In the genomic region with DNA sequence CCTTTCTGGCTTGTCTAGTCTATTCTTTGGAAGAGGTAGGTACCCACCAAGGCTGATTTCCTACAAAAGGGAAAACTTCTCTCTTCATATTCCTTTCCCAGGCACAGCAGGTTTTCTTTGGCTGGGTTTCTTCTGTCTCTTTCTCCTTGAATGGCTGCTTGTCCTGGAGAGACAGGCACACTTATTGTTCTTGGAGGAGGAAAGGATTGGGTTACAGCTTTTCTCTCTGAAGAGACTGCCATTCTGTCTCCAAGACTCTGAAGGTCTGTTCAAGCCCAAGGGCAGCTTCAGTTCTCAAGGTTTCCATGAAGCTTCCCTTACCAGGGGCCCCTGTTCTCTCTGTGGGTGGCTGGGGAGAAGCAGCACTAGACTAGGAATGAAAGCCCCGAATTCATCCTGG, we compare ENCODE assay signal across 37 cellular contexts. TPM values are rescaled to one million over a fixed set of nuclear protein-coding genes. Genes with fewer than 3 reads are reported as not detected.
A peak's percentile ranks its signal among the peaks of the same experiment; 100 is the strongest.
DNase-seq lines count a peak whose midpoint lies in the region; ATAC-seq and TF ChIP-seq lines count a peak whose summit lies in the region.
"Had no signal": no experiment of that assay in that cellular context is flagged by ENCODE, and none has a peak within 500 bp of the region (broad histone marks: within the 10 kb centered on the region; RNA-seq: fewer than 3 reads in every experiment).

No MANE protein-coding gene starts in this region.

- no TSS peak for BruUV-seq in Panc1 (replicated peaks; lab: Mats Ljungman, UMichigan)

- no peak overlapping the region for H4K8ac ChIP-seq in H9 (replicated peaks; ENCODE audit: insufficient read length, low read depth, low read length)

- H3K9me3 ChIP-seq in Panc1 (ENCODE audit: control insufficient read depth, insufficient read depth, low read depth, low read length) (no peaks in the 10 kb centered on the region), H9 (ENCODE audit: control insufficient read depth, low read depth, low read length) (no peaks in the 10 kb centered on the region)
- H3K9me3 ChIP-seq: A549, upper lobe of right lung had no signal

- TF ChIP-seq CTCF in Panc1 (IDR thresholded peaks at IDR 0.05), result no peak
- no peak for TF ChIP-seq CTCF in H9 (conservative IDR thresholded peaks at IDR 0.05)

- no peak overlapping the region for H4K91ac ChIP-seq in H9 (ENCODE audit: insufficient read length, low read depth, low read length)

- H3K9ac ChIP-seq in H9 (ENCODE audit: extremely low read depth, insufficient read length, low read length), result no peak overlapping the region
- H3K9ac ChIP-seq: KMS-11 had no signal

- CTCF ChIA-PET in Panc1 (lab: Charles Lee), result no interaction called here

- no peaks in the 10 kb centered on the region for H3K27me3 Mint-ChIP-seq in H9 (ENCODE audit: low read depth)
- H3K27me3 Mint-ChIP-seq: CD4-positive, alpha-beta T cell had no signal

- peaks cover 3 to 13% of the 10 kb centered on the region in 2 experiments; a peak in 2 of 4 replicates for H3K4me1 Mint-ChIP-seq in H9
- H3K4me1 Mint-ChIP-seq: activated B cell treated with CpG ODN at 0.5 μM for 24 hours had no signal

- no peak overlapping the region for H3K18ac ChIP-seq in H9 (ENCODE audit: insufficient read length, low read depth, low read length)

- H3K14ac ChIP-seq in H9 (ENCODE audit: insufficient read depth, low read length), result no peak overlapping the region

- DNase-seq in DMS79 (lab: John Stamatoyannopoulos, UW) (peak; percentile 8), Panc1 (ENCODE audit: low read depth, low spot score) (no peak), foreskin melanocyte (peak; percentile 81), sciatic nerve (ENCODE audit: low spot score) (no peak), kidney tubule cell (ENCODE audit: low spot score) (no peak), H9 (no peak), caudate nucleus (lab: John Stamatoyannopoulos, UW) (no peak)
- DNase-seq: activated B cell treated with CpG ODN at 0.5 μM for 24 hours; activated CD4-positive, alpha-beta T cell treated with anti-CD3 and anti-CD28 coated beads, Interleukin-2, amount 50 U/mL, for 1 hour; activated effector memory CD4-positive, alpha-beta T cell treated with anti-CD3 and anti-CD28 coated beads, Interleukin-2, amount 50 U/mL, for 16 hours; activated naive CD8-positive, alpha-beta T cell treated with anti-CD3 and anti-CD28 coated beads for 36 hours; activated T-cell treated with anti-CD3 and anti-CD28 coated beads, Interleukin-2, amount 50 U/mL, for 1 hour; anterior cingulate cortex; CD4-positive, alpha-beta T cell; effector memory CD8-positive, alpha-beta T cell; erythroblast; GOT3; head of caudate nucleus; islet precursor cell; left ventricle myocardium superior; naive B cell; NCI-H1417; NCI-H2029 treated with DMSO at 0.1 percent for 48 hours; NCI-H226; NCI-H526 treated with DMSO at 0.1 percent for 48 hours; occipital lobe; PC-3; stimulated activated CD4-positive, alpha-beta T cell treated with anti-CD3 and anti-CD28 coated beads, Interleukin-15, amount 100 ng/mL, for 24 hours; stimulated activated CD4-positive, alpha-beta T cell treated with anti-CD3 and anti-CD28 coated beads, Interleukin-4, amount 100 ng/mL, for 4 hours; upper lobe of right lung had no signal

- in situ Hi-C loops in Panc1 (cut with HindIII; ENCODE audit: low pct_unique_long_range_greater_than_20kb, low sequenced_read_pairs), result no loop called here

- intact Hi-C loops in Panc1 (cut with micrococcal nuclease; ENCODE audit: unreplicated experiment) (no loop called here), sciatic nerve (cut with DNase I) (no loop called here)

- ATAC-seq in Panc1 (no peak), sciatic nerve (peak; percentile 9), GM18511 (IDR thresholded peaks at IDR 0.05; ENCODE audit: unreplicated experiment) (no peak)
- ATAC-seq: A549; effector memory CD8-positive, alpha-beta T cell; left ventricle myocardium superior; PC-3; Right ventricle myocardium inferior; upper lobe of right lung had no signal

- H3K4me1 ChIP-seq in Panc1 (ENCODE audit: control insufficient read depth, insufficient read depth, low read length) (no peaks in the 10 kb centered on the region), H9 (ENCODE audit: insufficient read depth, low read length) (no peaks in the 10 kb centered on the region)
- H3K4me1 ChIP-seq: A549 had no signal

- no peaks in the 10 kb centered on the region for H3K79me2 ChIP-seq in H9 (ENCODE audit: insufficient read depth, low read length)

- H3K27me3 ChIP-seq in Panc1 (ENCODE audit: control insufficient read depth, insufficient read depth, low read length), result no peaks in the 10 kb centered on the region
- H3K27me3 ChIP-seq in H9 (ENCODE audit: insufficient read depth, low read length), result no peaks in the 10 kb centered on the region; the same call in 1 of the 2 replicates
- H3K27me3 ChIP-seq: upper lobe of right lung had no signal

- H2BK20ac ChIP-seq in H9 (ENCODE audit: low read depth, low read length, poor library complexity, severe bottlenecking), result no peak overlapping the region

- H3K4ac ChIP-seq in H9 (ENCODE audit: low read depth, low read length), result no peak overlapping the region

- H2AK5ac ChIP-seq in H9 (ENCODE audit: insufficient read length, low read length), result no peak overlapping the region

- H3K36me3 ChIP-seq in Panc1 (ENCODE audit: control insufficient read depth, insufficient read depth, low read length), result no peaks in the 10 kb centered on the region
- H3K36me3 ChIP-seq: upper lobe of right lung had no signal

- no peak overlapping the region for H3K4me2 ChIP-seq in H9 (ENCODE audit: insufficient read depth, insufficient read length, low read length)
- H3K4me2 ChIP-seq: A549, KMS-11 had no signal

- no peak overlapping the region for H2BK15ac ChIP-seq in H9 (ENCODE audit: low read depth, low read length)

- H3K4me3 Mint-ChIP-seq in H9, result no peak overlapping the region
- H3K4me3 Mint-ChIP-seq: activated B cell treated with CpG ODN at 0.5 μM for 24 hours; activated naive CD8-positive, alpha-beta T cell treated with anti-CD3 and anti-CD28 coated beads for 36 hours; CD4-positive, alpha-beta T cell; effector memory CD8-positive, alpha-beta T cell; naive B cell had no signal

- H2AFZ ChIP-seq in H9 (ENCODE audit: low read length), result no peak overlapping the region

- H3K9me3 Mint-ChIP-seq in H9, result no peaks in the 10 kb centered on the region; a peak in 2 of 5 replicates
- H3K9me3 Mint-ChIP-seq: activated B cell treated with CpG ODN at 0.5 μM for 24 hours; activated naive CD8-positive, alpha-beta T cell treated with anti-CD3 and anti-CD28 coated beads for 36 hours; CD4-positive, alpha-beta T cell; naive B cell had no signal

- H3K79me1 ChIP-seq in H9 (ENCODE audit: insufficient read depth, low read depth, low read length, poor library complexity, severe bottlenecking), result no peaks in the 10 kb centered on the region

- H3K27ac Mint-ChIP-seq in H9, result no peak overlapping the region
- H3K27ac Mint-ChIP-seq: activated B cell treated with CpG ODN at 0.5 μM for 24 hours; activated naive CD8-positive, alpha-beta T cell treated with anti-CD3 and anti-CD28 coated beads for 36 hours; CD4-positive, alpha-beta T cell; effector memory CD8-positive, alpha-beta T cell; naive B cell had no signal

- no peak overlapping the region for H3K23ac ChIP-seq in H9 (ENCODE audit: insufficient read length, low read depth, low read length)

- peak overlapping the region; percentile 2; the same call in 1 of the 2 replicates for H3K27ac ChIP-seq in Panc1 (ENCODE audit: low read length)
- no peak overlapping the region for H3K27ac ChIP-seq in H9 (ENCODE audit: insufficient read length, low read depth, low read length)
- no peak overlapping the region for H3K27ac ChIP-seq in caudate nucleus (ENCODE audit: low read depth, low read length)
- H3K27ac ChIP-seq: A549, HL-60, KMS-11, upper lobe of right lung had no signal

- no peak overlapping the region for H3K4me3 ChIP-seq in Panc1 (ENCODE audit: low read depth in 2 of 2, low read length in 2 of 2)
- H3K4me3 ChIP-seq: A549, upper lobe of right lung had no signal

- no peak overlapping the region for H2BK120ac ChIP-seq in H9 (ENCODE audit: low read depth, low read length, poor library complexity, severe bottlenecking)

- no peak overlapping the region for H3K56ac ChIP-seq in H9 (ENCODE audit: insufficient read length, low read depth, low read length)

- no peaks in the 10 kb centered on the region for H3K23me2 ChIP-seq in H9 (ENCODE audit: insufficient read length, low read depth, low read length, poor library complexity, severe bottlenecking)

- no peak overlapping the region for H4K5ac ChIP-seq in H9 (ENCODE audit: insufficient read length, low read depth, low read length)

- H2BK5ac ChIP-seq in H9 (ENCODE audit: insufficient read length, low read length), result no peak overlapping the region

- WGBS in H9 (ENCODE audit: extremely low coverage, insufficient read length, low lambda C conversion rate), result no CpG with 5 or more reads among the region's 1 CpG

- no peak overlapping the region for H3T11ph ChIP-seq in H9 (ENCODE audit: low read length)

- no peak overlapping the region for H2BK12ac ChIP-seq in H9 (ENCODE audit: insufficient read length, low read depth, low read length)

- POLR2A ChIA-PET in Panc1 (lab: Charles Lee), result no interaction called here

- H4K20me1 ChIP-seq in H9 (ENCODE audit: control insufficient read depth, insufficient read depth, insufficient read length), result no peaks in the 10 kb centered on the region

- no peaks in the 10 kb centered on the region; a peak in 1 of 7 replicates for H3K36me3 Mint-ChIP-seq in H9 (ENCODE audit: insufficient read depth in 1 of 3, low read depth in 3 of 3)
- H3K36me3 Mint-ChIP-seq: activated naive CD8-positive, alpha-beta T cell treated with anti-CD3 and anti-CD28 coated beads for 36 hours; naive B cell had no signal

RNA-seq across cellular contexts. Expression of gene ACTBL2, which starts 33.9 kb away (rescaled TPM):
- total RNA-seq in Panc1 (2021; ENCODE audit: unreplicated experiment) (not detected), sciatic nerve (not detected), H9 (2021) (not detected in 2 replicates)
- polyA plus RNA-seq in Panc1 (2012; ENCODE audit: insufficient read length), result not detected
- total RNA-seq: activated B cell treated with CpG ODN at 0.5 μM for 24 hours; activated naive CD8-positive, alpha-beta T cell treated with anti-CD3 and anti-CD28 coated beads for 36 hours; cardiac septum; CD4-positive, alpha-beta T cell; left ventricle myocardium superior; occipital lobe; pulmonary artery endothelial cell; Right ventricle myocardium inferior; upper lobe of right lung had no signal

Comparison
In these comparisons a context has a peak if more than half of its experiments do, and no peak if none do; other contexts are left out.
1. DNase-seq: peak in DMS79 (single experiment) and foreskin melanocyte (single experiment); none in Panc1 (single experiment), sciatic nerve (single experiment), kidney tubule cell (single experiment), H9 (single experiment) and caudate nucleus (0 of 61).